1 cellular context compared by ENCODE assay signal in the genomic region with DNA sequence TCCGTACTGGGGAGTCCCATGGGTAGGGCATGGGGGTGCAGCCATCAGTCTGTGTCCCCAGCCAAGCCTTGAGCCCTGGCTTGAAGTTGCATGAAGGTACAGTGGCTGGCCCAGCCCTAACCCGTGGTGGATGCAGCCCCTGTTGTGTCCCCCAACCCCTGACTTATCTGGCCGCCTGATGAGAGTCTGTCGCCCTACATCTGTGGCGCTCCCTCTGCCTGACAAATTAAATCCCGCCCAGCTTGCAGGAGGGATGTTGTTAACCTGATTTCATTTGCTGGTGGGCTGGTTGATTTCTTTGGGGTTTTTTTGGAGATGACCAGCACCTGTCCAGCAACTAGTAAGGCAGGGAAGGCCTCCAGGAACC.
TF ChIP-seq lines count a peak whose summit lies in the region.

No MANE protein-coding gene starts in this region.

TF ChIP-seq in HepG2, 621 proteins besides CTCF, POLR2A, EP300 and RAD21 (continued from another document):
- TF ChIP-seq BCL6 (CRISPR knock-in tag; IDR thresholded peaks at IDR 0.05) (no peak), ZNF574 (CRISPR knock-in tag; IDR thresholded peaks at IDR 0.05) (no peak), GMEB2 (CRISPR knock-in tag; IDR thresholded peaks at IDR 0.05; ENCODE audit: low read depth) (no peak), ZNF512 (CRISPR knock-in tag; IDR thresholded peaks at IDR 0.05) (no peak), SIN3B (IDR thresholded peaks at IDR 0.05; ENCODE audit: low read length) (no peak), ZNF703 (CRISPR knock-in tag; IDR thresholded peaks at IDR 0.05; ENCODE audit: borderline replicate concordance) (no peak), AKAP8 (CRISPR knock-in tag; IDR thresholded peaks at IDR 0.05) (no peak), PHB2 (IDR thresholded peaks at IDR 0.05; ENCODE audit: partially characterized antibody) (no peak), ZNF260 (CRISPR knock-in tag; IDR thresholded peaks at IDR 0.05; ENCODE audit: borderline replicate concordance, low read depth) (no peak), ZSCAN21 (CRISPR knock-in tag; IDR thresholded peaks at IDR 0.05; ENCODE audit: borderline replicate concordance) (no peak), ZNF563 (CRISPR knock-in tag; IDR thresholded peaks at IDR 0.05) (no peak), KDM6A (CRISPR knock-in tag; IDR thresholded peaks at IDR 0.05; ENCODE audit: low read depth) (no peak), MAX (IDR thresholded peaks at IDR 0.05) (no peak)
- TF ChIP-seq, protein P1, sequence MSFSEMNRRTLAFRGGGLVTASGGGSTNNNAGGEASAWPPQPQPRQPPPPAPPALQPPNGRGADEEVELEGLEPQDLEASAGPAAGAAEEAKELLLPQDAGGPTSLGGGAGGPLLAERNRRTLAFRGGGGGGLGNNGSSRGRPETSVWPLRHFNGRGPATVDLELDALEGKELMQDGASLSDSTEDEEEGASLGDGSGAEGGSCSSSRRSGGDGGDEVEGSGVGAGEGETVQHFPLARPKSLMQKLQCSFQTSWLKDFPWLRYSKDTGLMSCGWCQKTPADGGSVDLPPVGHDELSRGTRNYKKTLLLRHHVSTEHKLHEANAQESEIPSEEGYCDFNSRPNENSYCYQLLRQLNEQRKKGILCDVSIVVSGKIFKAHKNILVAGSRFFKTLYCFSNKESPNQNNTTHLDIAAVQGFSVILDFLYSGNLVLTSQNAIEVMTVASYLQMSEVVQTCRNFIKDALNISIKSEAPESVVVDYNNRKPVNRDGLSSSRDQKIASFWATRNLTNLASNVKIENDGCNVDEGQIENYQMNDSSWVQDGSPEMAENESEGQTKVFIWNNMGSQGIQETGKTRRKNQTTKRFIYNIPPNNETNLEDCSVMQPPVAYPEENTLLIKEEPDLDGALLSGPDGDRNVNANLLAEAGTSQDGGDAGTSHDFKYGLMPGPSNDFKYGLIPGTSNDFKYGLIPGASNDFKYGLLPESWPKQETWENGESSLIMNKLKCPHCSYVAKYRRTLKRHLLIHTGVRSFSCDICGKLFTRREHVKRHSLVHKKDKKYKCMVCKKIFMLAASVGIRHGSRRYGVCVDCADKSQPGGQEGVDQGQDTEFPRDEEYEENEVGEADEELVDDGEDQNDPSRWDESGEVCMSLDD (CRISPR knock-in tag; IDR thresholded peaks at IDR 0.05; ENCODE audit: borderline replicate concordance) = no peak
